Comparison of ENCODE assay signal across 8 cellular contexts in the genomic region with DNA sequence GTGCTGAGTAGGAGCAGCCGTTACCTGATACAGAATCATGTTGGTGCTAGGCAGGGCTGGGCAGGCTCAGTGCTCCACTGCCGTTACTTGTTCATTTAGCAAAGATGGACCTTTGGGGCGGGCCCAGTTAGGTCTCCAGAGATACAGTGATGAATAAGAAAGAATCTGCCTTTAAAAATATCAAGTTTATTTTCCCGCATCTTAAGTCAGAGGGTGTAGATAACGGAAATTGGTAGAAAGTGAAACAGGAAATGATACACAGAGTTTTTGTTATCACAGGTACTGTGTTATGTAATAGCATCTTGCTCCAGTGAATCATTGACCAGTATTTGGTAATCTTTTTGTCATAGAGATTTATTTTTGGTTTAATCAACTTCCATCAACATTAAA. TPM values are rescaled to one million over a fixed set of nuclear protein-coding genes. Genes with fewer than 3 reads are reported as not detected.
DNase-seq lines count a peak whose midpoint lies in the region; ATAC-seq, FAIRE-seq and TF ChIP-seq lines count a peak whose summit lies in the region.

No MANE protein-coding gene starts in this region.

- peaks cover 9% of the 10 kb centered on the region for H3K79me2 ChIP-seq in PC-9 (ENCODE audit: low read depth)

- H3K9ac ChIP-seq in endocrine pancreas (ENCODE audit: control insufficient read depth, insufficient read depth, low read length) = no peak overlapping the region

- peaks cover 9% of the 10 kb centered on the region for H3K4me1 Mint-ChIP-seq in progenitor cell of endocrine pancreas (ENCODE audit: low read depth)

- no peaks in the 10 kb centered on the region for H3K27me3 Mint-ChIP-seq in progenitor cell of endocrine pancreas

- CTCF ChIA-PET in PC-9 (lab: Charles Lee) = no interaction called here

- TF ChIP-seq CTCF in PC-9 (conservative IDR thresholded peaks at IDR 0.05) = no peak
- no peak for TF ChIP-seq CTCF in progenitor cell of endocrine pancreas (IDR thresholded peaks at IDR 0.05; ENCODE audit: unreplicated experiment)

- H3K4me1 ChIP-seq in PC-9 (replicated peaks; ENCODE audit: insufficient read depth) (peaks cover 29% of the 10 kb centered on the region), endocrine pancreas (ENCODE audit: control insufficient read depth, insufficient read depth, low read length) (peaks cover 11% of the 10 kb centered on the region), right cardiac atrium (ENCODE audit: control insufficient read depth, insufficient read depth, low read length) (peaks cover 3% of the 10 kb centered on the region)

- H3K4me3 Mint-ChIP-seq in progenitor cell of endocrine pancreas (ENCODE audit: low read depth) = no peak overlapping the region

- H3K27ac ChIP-seq in PC-9 (peak overlapping the region; percentile 32; the same call in 1 of the 2 replicates), right cardiac atrium (ENCODE audit: low read length) (no peak overlapping the region)

- no TSS peak for BruUV-seq in PC-9 (replicated peaks; lab: Mats Ljungman, UMichigan)

- ATAC-seq in GM21786 (IDR thresholded peaks at IDR 0.05; ENCODE audit: unreplicated experiment) (peak; percentile 25), right cardiac atrium (no peak)

- FAIRE-seq in RCC 7860 (lab: Jason Lieb, UNC) = no peak

- intact Hi-C loops in PC-9 (cut with micrococcal nuclease; ENCODE audit: unreplicated experiment) (no loop called here), right cardiac atrium (cut with DNase I) (no loop called here)

- no peaks in the 10 kb centered on the region for H3K36me3 ChIP-seq in PC-9 (ENCODE audit: low read depth)
- no peaks in the 10 kb centered on the region for H3K36me3 ChIP-seq in endocrine pancreas (ENCODE audit: control insufficient read depth, insufficient read depth, low read length)

- peaks cover 6% of the 10 kb centered on the region for H3K36me3 Mint-ChIP-seq in progenitor cell of endocrine pancreas (ENCODE audit: insufficient read depth)

- whole genome bisulfite sequencing in right cardiac atrium = 83% methylated on average over 5 of the region's 5 CpGs

- no peak overlapping the region for H3K4me3 ChIP-seq in PC-9
- H3K4me3 ChIP-seq in endocrine pancreas (ENCODE audit: control insufficient read depth, insufficient read depth, low read length) = peak overlapping the region; percentile 55
- no peak overlapping the region for H3K4me3 ChIP-seq in right cardiac atrium (ENCODE audit: low read length)

- DNase-seq in ELR (ENCODE audit: low read depth) (peak; percentile 15), PC-9 (peak in 1 of 2 experiments; percentile 42), RCC 7860 (ENCODE audit: low spot score) (no peak), progenitor cell of endocrine pancreas (ENCODE audit: low spot score, unreplicated experiment) (no peak), NCI-H1436 (lab: John Stamatoyannopoulos, UW) (no peak), right cardiac atrium (no peak)

- peaks cover 22% of the 10 kb centered on the region for H3F3A ChIP-seq in PC-9 (ENCODE audit: insufficient read depth, low read depth)

- no peaks in the 10 kb centered on the region for H3K9me2 ChIP-seq in PC-9 (ENCODE audit: insufficient read depth)

- H3K4me2 ChIP-seq in PC-9 = 0 out of 2 replicates have a peak overlapping the region, but pooled peaks have one; percentile 31

- no peak overlapping the region for H3K27ac Mint-ChIP-seq in progenitor cell of endocrine pancreas

- no peaks in the 10 kb centered on the region for H3K9me3 Mint-ChIP-seq in progenitor cell of endocrine pancreas (ENCODE audit: low read depth)

- no peak overlapping the region for H2AFZ ChIP-seq in PC-9

- no peaks in the 10 kb centered on the region for H3K9me3 ChIP-seq in PC-9 (ENCODE audit: insufficient read depth, low read depth)
- H3K9me3 ChIP-seq in endocrine pancreas (ENCODE audit: control insufficient read depth, low read length) = no peaks in the 10 kb centered on the region
- H3K9me3 ChIP-seq in right cardiac atrium (ENCODE audit: control insufficient read depth, low read length) = no peaks in the 10 kb centered on the region

- POLR2A ChIA-PET in PC-9 (lab: Charles Lee; ENCODE audit: unreplicated experiment) = no interaction called here

- H4K20me1 ChIP-seq in PC-9 (ENCODE audit: insufficient read depth) = no peaks in the 10 kb centered on the region

- H3K27me3 ChIP-seq in PC-9 (ENCODE audit: insufficient read depth, low read depth) (no peaks in the 10 kb centered on the region), endocrine pancreas (ENCODE audit: control insufficient read depth, insufficient read depth, low read length) (no peaks in the 10 kb centered on the region), right cardiac atrium (ENCODE audit: control insufficient read depth, insufficient read depth) (no peaks in the 10 kb centered on the region)

RNA-seq across cellular contexts. Expression of gene TMEM131L, which starts 5.5 kb away (rescaled TPM):
- total RNA-seq in PC-9 (2021) = 3.8 and 6.0 TPM in 2 replicates
- total RNA-seq in progenitor cell of endocrine pancreas = 18.1 and 18.9 TPM in 2 replicates
- 10 to 100 TPM in 3 of 4 donors, 1 to 10 TPM in 1; 9.0 to 13.3 (median 11.3) TPM for total RNA-seq in right cardiac atrium
- 4.6 TPM for polyA plus RNA-seq in right cardiac atrium
